10 cellular contexts compared by ENCODE assay signal in genomic region chr5:180811623-180812119, GRCh38. TPM values are rescaled to one million over a fixed set of nuclear protein-coding genes. Genes with fewer than 3 reads are reported as not detected.
A peak's percentile ranks its signal among the peaks of the same experiment; 100 is the strongest.
DNase-seq lines count a peak whose midpoint lies in the region; ATAC-seq and TF ChIP-seq lines count a peak whose summit lies in the region.
"Had no signal": no experiment of that assay in that cellular context is flagged by ENCODE, and none has a peak within 500 bp of the region (broad histone marks: within the 10 kb centered on the region; RNA-seq: fewer than 3 reads in every experiment).

No MANE protein-coding gene starts in this region.

- H3K9ac ChIP-seq in colonic mucosa (ENCODE audit: low read depth in 2 of 2, low read length in 2 of 2): peak overlapping the region; percentile 60 to 96
- no peak overlapping the region for H3K9ac ChIP-seq in neuronal stem cell (ENCODE audit: low read depth, low read length, poor library complexity)

- no peaks in the 10 kb centered on the region for H3K36me3 ChIP-seq in colonic mucosa
- H3K36me3 ChIP-seq in neuronal stem cell (replicated peaks in 1 of 2; ENCODE audit: control insufficient read depth in 2 of 2, insufficient read depth in 2 of 2, low read length in 2 of 2): peaks cover 0 to 12% of the 10 kb centered on the region in 2 donors

- TF ChIP-seq CTCF in CD4-positive, alpha-beta T cell (IDR thresholded peaks at IDR 0.05): no peak
- TF ChIP-seq CTCF in LNCaP clone FGC (IDR thresholded peaks at IDR 0.05; ENCODE audit: control insufficient read depth, extremely low read depth, insufficient read depth) (no peak), colonic mucosa (IDR thresholded peaks at IDR 0.05) (no peak)

- H2BK12ac ChIP-seq in neuronal stem cell (ENCODE audit: low read length): no peak overlapping the region

- no peak overlapping the region for H4K91ac ChIP-seq in neuronal stem cell (ENCODE audit: low read depth, low read length, poor library complexity)

- peaks cover 23% of the 10 kb centered on the region for H3K4me1 ChIP-seq in colonic mucosa
- peaks cover 13 to 24% of the 10 kb centered on the region in 2 donors for H3K4me1 ChIP-seq in neuronal stem cell (ENCODE audit: control insufficient read depth in 2 of 2, insufficient read depth in 1 of 2, low read depth in 1 of 2, low read length in 2 of 2)

- H2BK15ac ChIP-seq in neuronal stem cell (ENCODE audit: low read length): no peak overlapping the region

- CTCF ChIA-PET in CD4-positive, alpha-beta T cell (lab: Charles Lee): interaction anchor here (0.6 to 4.3 kb wide), 3 partner anchors 19 to 49 kb away, joined by 3 to 34 read pairs (median 7); partner anchors contain the start of gene ZFP62

- no peak overlapping the region for H2BK120ac ChIP-seq in neuronal stem cell (ENCODE audit: low read depth, low read length)

- H3K4me2 ChIP-seq in neuronal stem cell (ENCODE audit: insufficient read depth, low read length, poor library complexity, severe bottlenecking): no peak overlapping the region

- DNase-seq in CD4-positive, alpha-beta T cell: no peak
- DNase-seq in LNCaP clone FGC (ENCODE audit: low read depth) (no peak), colonic mucosa (no peak), neuronal stem cell (ENCODE audit: low spot score) (no peak), RPMI8226 (no peak)
- no peak for DNase-seq in effector CD8-positive, alpha-beta T cell (lab: John Stamatoyannopoulos, UW)
- DNase-seq: NCI-H2029 treated with DMSO at 0.1 percent for 48 hours; stimulated activated CD4-positive, alpha-beta T cell treated with anti-CD3 and anti-CD28 coated beads, Interleukin-2, amount 100 ng/mL, for 24 hours had no signal

- H2BK5ac ChIP-seq in neuronal stem cell (ENCODE audit: low read length): no peak overlapping the region

- ATAC-seq in CD4-positive, alpha-beta T cell (ENCODE audit: poor library complexity): no peak
- ATAC-seq in HG03280 (IDR thresholded peaks at IDR 0.05; ENCODE audit: unreplicated experiment) (no peak), HG02852 (IDR thresholded peaks at IDR 0.05; ENCODE audit: unreplicated experiment) (no peak)

- peak overlapping the region; percentile 71 for H3K4me3 ChIP-seq in LNCaP clone FGC (ENCODE audit: low read depth, low read length)
- H3K4me3 ChIP-seq in colonic mucosa: peak overlapping the region; percentile 42
- H3K4me3 ChIP-seq in neuronal stem cell (ENCODE audit: low read length in 2 of 2): peak overlapping the region in 1 of 2 donors; percentile 95

- H4K8ac ChIP-seq in neuronal stem cell (ENCODE audit: low read depth, low read length): no peak overlapping the region

- no peaks in the 10 kb centered on the region for H3K27me3 Mint-ChIP-seq in CD4-positive, alpha-beta T cell

- peaks cover 83% of the 10 kb centered on the region for H3K4me1 Mint-ChIP-seq in CD4-positive, alpha-beta T cell (ENCODE audit: low read depth)

- WGBS in neuronal stem cell (ENCODE audit: extremely low coverage in 2 of 2, insufficient read length in 2 of 2, insufficient replicate concordance in 1 of 2), 2 donors: no CpG with 5 or more reads among the region's 10 CpGs

- no peak overlapping the region for H3K23ac ChIP-seq in neuronal stem cell (ENCODE audit: low read depth, low read length, poor library complexity)

- intact Hi-C loops in CD4-positive, alpha-beta T cell (cut with DNase I, micrococcal nuclease): loop anchor here (1.0 to 2.0 kb wide), 2 partner anchors 48 to 49 kb away; partner anchors contain the start of gene ZFP62 (in 1 of the 2)
- intact Hi-C loops in colonic mucosa (cut with DNase I): no loop called here

- no peaks in the 10 kb centered on the region for H3K79me1 ChIP-seq in neuronal stem cell (ENCODE audit: low read depth, low read length)

- peak overlapping the region; percentile 95 for H3K27ac ChIP-seq in CD4-positive, alpha-beta T cell (ENCODE audit: low read depth, low read length)
- H3K27ac ChIP-seq in colonic mucosa: peak overlapping the region; percentile 99
- no peak overlapping the region for H3K27ac ChIP-seq in neuronal stem cell (replicated peaks; ENCODE audit: low read length)

- no peak overlapping the region for H2AFZ ChIP-seq in neuronal stem cell (ENCODE audit: low read length)

- peaks cover 16% of the 10 kb centered on the region for H3K36me3 Mint-ChIP-seq in CD4-positive, alpha-beta T cell (ENCODE audit: low read depth)

- H3K27me3 ChIP-seq in CD4-positive, alpha-beta T cell (ENCODE audit: control insufficient read depth, insufficient read depth, low read length): no peaks in the 10 kb centered on the region
- H3K27me3 ChIP-seq in colonic mucosa: no peaks in the 10 kb centered on the region
- H3K27me3 ChIP-seq in neuronal stem cell (ENCODE audit: control insufficient read depth in 3 of 3, insufficient read depth in 3 of 3, low read depth in 1 of 3, low read length in 3 of 3): no peaks in the 10 kb centered on the region

- no peak overlapping the region for H3K14ac ChIP-seq in neuronal stem cell (ENCODE audit: low read length)

- POLR2A ChIA-PET in CD4-positive, alpha-beta T cell (lab: Charles Lee): interaction anchor here (4.4 to 19.8 kb wide), 2 partner anchors 9 to 22 kb away, joined by 54 to 612 read pairs; partner anchors contain the start of gene MGAT1

- peak overlapping the region; percentile 94 for H3K27ac Mint-ChIP-seq in CD4-positive, alpha-beta T cell

- no peaks in the 10 kb centered on the region for H3K9me3 ChIP-seq in CD4-positive, alpha-beta T cell (ENCODE audit: control insufficient read depth, low read length)
- H3K9me3 ChIP-seq in colonic mucosa: no peaks in the 10 kb centered on the region
- H3K9me3 ChIP-seq in neuronal stem cell (replicated peaks in 1 of 2; ENCODE audit: control insufficient read depth in 2 of 2, insufficient read depth in 1 of 2, low read depth in 1 of 2, low read length in 2 of 2): no peaks in the 10 kb centered on the region

- H2AK5ac ChIP-seq in neuronal stem cell (ENCODE audit: low read depth, low read length): peak overlapping the region; percentile 88

- H3K9me3 Mint-ChIP-seq in CD4-positive, alpha-beta T cell: no peaks in the 10 kb centered on the region

- no peak overlapping the region for H3K4ac ChIP-seq in neuronal stem cell (ENCODE audit: low read length)

- no peak overlapping the region for H3K18ac ChIP-seq in neuronal stem cell (ENCODE audit: low read length)

- peak overlapping the region; percentile 87 for H3K4me3 Mint-ChIP-seq in CD4-positive, alpha-beta T cell

RNA-seq across cellular contexts. Expression of gene MGAT1, which starts 9.1 kb away (rescaled TPM):
- total RNA-seq in CD4-positive, alpha-beta T cell: 10 to 100 TPM; 49.0 to 60.2 TPM
- total RNA-seq in colonic mucosa: 100 to 1,000 TPM; 101 to 115 TPM
- polyA plus RNA-seq in neuronal stem cell (2013, experiment 1 of 2): 43.6 TPM
- polyA plus RNA-seq in neuronal stem cell (2013, experiment 2 of 2): 43.0 TPM

RNA-seq across cellular contexts. Expression of gene ZFP62, which starts 49.4 kb away (rescaled TPM):
- total RNA-seq in CD4-positive, alpha-beta T cell: 10 to 100 TPM; 22.6 to 24.9 TPM
- total RNA-seq in colonic mucosa: 10 to 100 TPM; 34.3 to 38.7 TPM
- polyA plus RNA-seq in neuronal stem cell (2013, experiment 1 of 2): 36.6 TPM
- polyA plus RNA-seq in neuronal stem cell (2013, experiment 2 of 2): 36.1 TPM
